ENCODE assay signal across 19 cellular contexts in genomic region chr12:109089683-109090082, GRCh38. TPM values are rescaled to one million over a fixed set of nuclear protein-coding genes. Genes with fewer than 3 reads are reported as not detected.
DNase-seq lines count a peak whose midpoint lies in the region; ATAC-seq, FAIRE-seq and TF ChIP-seq lines count a peak whose summit lies in the region.
"Had no signal": no experiment of that assay in that cellular context is flagged by ENCODE, and none has a peak within 500 bp of the region (broad histone marks: within the 10 kb centered on the region; RNA-seq: fewer than 3 reads in every experiment).

No MANE protein-coding gene starts in this region.

- DNase-seq in CD8-positive, alpha-beta T cell = no peak
- peak; percentile 12 for DNase-seq in H9
- DNase-seq in naive thymus-derived CD4-positive, alpha-beta T cell = no peak
- DNase-seq in uterus = no peak
- no peak for DNase-seq in NCI-H774 (lab: John Stamatoyannopoulos, UW)
- no peak for DNase-seq in urothelium cell line (ENCODE audit: low spot score)
- DNase-seq: ACHN; C1 segment of cervical spinal cord; COR-L47; GDM1; Kasumi-1; NCI-H1105; NCI-H2081; NK-92 treated with Interleukin-12 subunit alpha and Interleukin-12 subunit beta, amount 100 ng/mL, for 24 hours; OCI-M1; SHP77 treated with DMSO at 0.1 percent for 48 hours; SK-N-SH had no signal

- no peak overlapping the region for H3K27ac ChIP-seq in CD8-positive, alpha-beta T cell (ENCODE audit: low read depth, low read length)
- no peak overlapping the region for H3K27ac ChIP-seq in H9 (ENCODE audit: insufficient read length, low read depth, low read length)
- peak overlapping the region; percentile 66; the same call in 1 of the 2 replicates for H3K27ac ChIP-seq in VCaP
- H3K27ac ChIP-seq in naive thymus-derived CD4-positive, alpha-beta T cell (ENCODE audit: low read depth, low read length) = no peak overlapping the region
- H3K27ac ChIP-seq in uterus = no peak overlapping the region

- no peak for TF ChIP-seq POLR2A in uterus (IDR thresholded peaks at IDR 0.05)

- no peak overlapping the region for H4K5ac ChIP-seq in H9 (ENCODE audit: insufficient read length, low read depth, low read length)

- H3K23ac ChIP-seq in H9 (ENCODE audit: insufficient read length, low read depth, low read length) = no peak overlapping the region

- H3K27ac Mint-ChIP-seq in CD8-positive, alpha-beta T cell = peak overlapping the region; percentile 45
- peak overlapping the region in 1 of 3 experiments; percentile 11; a peak in 1 of 7 replicates for H3K27ac Mint-ChIP-seq in H9
- H3K27ac Mint-ChIP-seq in naive thymus-derived CD4-positive, alpha-beta T cell = peak overlapping the region in 6 of 9 donors; percentile 8 to 95 (median 33)

- H4K91ac ChIP-seq in H9 (ENCODE audit: insufficient read length, low read depth, low read length) = no peak overlapping the region

- no peak for TF ChIP-seq CTCF in CD8-positive, alpha-beta T cell (IDR thresholded peaks at IDR 0.05)
- no peak for TF ChIP-seq CTCF in H9 (conservative IDR thresholded peaks at IDR 0.05)
- no peak for TF ChIP-seq CTCF in VCaP (conservative IDR thresholded peaks at IDR 0.05)
- no peak for TF ChIP-seq CTCF in uterus (IDR thresholded peaks at IDR 0.05)

- CTCF ChIA-PET in CD8-positive, alpha-beta T cell (lab: Charles Lee) = no interaction called here
- CTCF ChIA-PET in naive thymus-derived CD4-positive, alpha-beta T cell (lab: Charles Lee) = interaction anchor here (0.8 kb wide), 1 partner anchor 453 kb away, joined by 3 read pairs; no protein-coding TSS in a partner anchor

- no peaks in the 10 kb centered on the region for H3K27me3 ChIP-seq in CD8-positive, alpha-beta T cell (ENCODE audit: insufficient read depth, low read length)
- H3K27me3 ChIP-seq in H9 (ENCODE audit: insufficient read depth, low read length) = no peaks in the 10 kb centered on the region
- no peaks in the 10 kb centered on the region for H3K27me3 ChIP-seq in naive thymus-derived CD4-positive, alpha-beta T cell (ENCODE audit: control insufficient read depth in 2 of 2, insufficient read depth in 2 of 2, low read length in 2 of 2)
- no peaks in the 10 kb centered on the region for H3K27me3 ChIP-seq in uterus

- FAIRE-seq in urothelium cell line (lab: Jason Lieb, UNC) = no peak

- no peak overlapping the region for H3T11ph ChIP-seq in H9 (ENCODE audit: low read length)

- no peak overlapping the region for H3K4me3 Mint-ChIP-seq in CD8-positive, alpha-beta T cell
- no peak overlapping the region for H3K4me3 Mint-ChIP-seq in H9
- H3K4me3 Mint-ChIP-seq in naive thymus-derived CD4-positive, alpha-beta T cell = peak overlapping the region in 1 of 10 donors; percentile 20

- H3K79me2 ChIP-seq in H9 (ENCODE audit: insufficient read depth, low read length) = no peaks in the 10 kb centered on the region

- peaks cover 21% of the 10 kb centered on the region for H3K4me1 ChIP-seq in CD8-positive, alpha-beta T cell (ENCODE audit: insufficient read depth, low read length)
- H3K4me1 ChIP-seq in H9 (ENCODE audit: insufficient read depth, low read length) (no peaks in the 10 kb centered on the region), uterus (peaks cover 6 to 10% of the 10 kb centered on the region in 2 donors)
- peaks cover 18% of the 10 kb centered on the region in 2 donors for H3K4me1 ChIP-seq in naive thymus-derived CD4-positive, alpha-beta T cell (ENCODE audit: control insufficient read depth in 2 of 2, insufficient read depth in 2 of 2, low read length in 2 of 2)

- no peak overlapping the region for H2BK20ac ChIP-seq in H9 (ENCODE audit: low read depth, low read length, poor library complexity, severe bottlenecking)

- no peaks in the 10 kb centered on the region for H3K27me3 Mint-ChIP-seq in CD8-positive, alpha-beta T cell (ENCODE audit: low read depth)
- H3K27me3 Mint-ChIP-seq in H9 (ENCODE audit: low read depth) = peaks cover 14% of the 10 kb centered on the region
- H3K27me3 Mint-ChIP-seq in naive thymus-derived CD4-positive, alpha-beta T cell = no peaks in the 10 kb centered on the region

- H3K9me3 ChIP-seq in CD8-positive, alpha-beta T cell (ENCODE audit: low read length) = no peaks in the 10 kb centered on the region
- no peaks in the 10 kb centered on the region for H3K9me3 ChIP-seq in H9 (ENCODE audit: control insufficient read depth, low read depth, low read length)
- H3K9me3 ChIP-seq in naive thymus-derived CD4-positive, alpha-beta T cell (ENCODE audit: control insufficient read depth in 2 of 3, low read length in 3 of 3) = no peaks in the 10 kb centered on the region
- no peaks in the 10 kb centered on the region for H3K9me3 ChIP-seq in uterus
- H3K9me3 ChIP-seq: HAP-1, SK-N-SH had no signal

- no peak overlapping the region for H3K18ac ChIP-seq in H9 (ENCODE audit: insufficient read length, low read depth, low read length)

- peaks cover 60% of the 10 kb centered on the region for H3K36me3 Mint-ChIP-seq in CD8-positive, alpha-beta T cell
- H3K36me3 Mint-ChIP-seq in H9 (ENCODE audit: insufficient read depth in 1 of 3, low read depth in 3 of 3) = peaks cover 12 to 54% (median 47%) of the 10 kb centered on the region in 3 experiments
- peaks cover 0 to 15% (median 4%) of the 10 kb centered on the region in 5 donors for H3K36me3 Mint-ChIP-seq in naive thymus-derived CD4-positive, alpha-beta T cell

- no peak overlapping the region for H3K4me2 ChIP-seq in H9 (ENCODE audit: insufficient read depth, insufficient read length, low read length)
- H3K4me2 ChIP-seq: SK-N-SH had no signal

- POLR2A ChIA-PET in CD8-positive, alpha-beta T cell (lab: Charles Lee) = no interaction called here
- POLR2A ChIA-PET in naive thymus-derived CD4-positive, alpha-beta T cell (lab: Charles Lee) = interaction anchor here (0.7 kb wide), 1 partner anchor 454 kb away, joined by 6 read pairs; no protein-coding TSS in a partner anchor

- no peak overlapping the region for H3K4ac ChIP-seq in H9 (ENCODE audit: low read depth, low read length)

- WGBS in H9 (ENCODE audit: extremely low coverage, insufficient read length, low lambda C conversion rate) = no CpG with 5 or more reads among the region's 7 CpGs

- no peak overlapping the region for H2AFZ ChIP-seq in H9 (ENCODE audit: low read length)

- H3K4me3 ChIP-seq in CD8-positive, alpha-beta T cell (ENCODE audit: low read depth, low read length) = no peak overlapping the region
- no peak overlapping the region for H3K4me3 ChIP-seq in naive thymus-derived CD4-positive, alpha-beta T cell (ENCODE audit: low read length)
- no peak overlapping the region for H3K4me3 ChIP-seq in uterus
- H3K4me3 ChIP-seq: HAP-1 had no signal

- no peak overlapping the region for H2BK15ac ChIP-seq in H9 (ENCODE audit: low read depth, low read length)

- ATAC-seq in CD8-positive, alpha-beta T cell = no peak
- no peak for ATAC-seq in naive thymus-derived CD4-positive, alpha-beta T cell

- H2BK120ac ChIP-seq in H9 (ENCODE audit: low read depth, low read length, poor library complexity, severe bottlenecking) = no peak overlapping the region

- H3K23me2 ChIP-seq in H9 (ENCODE audit: insufficient read length, low read depth, low read length, poor library complexity, severe bottlenecking) = peaks cover 6% of the 10 kb centered on the region

- intact Hi-C loops in CD8-positive, alpha-beta T cell (cut with DNase I, micrococcal nuclease) = loop anchor here (5.0 to 10.0 kb wide), 6 partner anchors 357 to 1327 kb away; partner anchors contain the start of genes ANKRD13A (in 2 of the 2), GIT2 (in 2 of the 2), CORO1C (in 1 of the 2) and FAM222A (in 1 of the 2)
- intact Hi-C loops in naive thymus-derived CD4-positive, alpha-beta T cell (cut with micrococcal nuclease) = loop anchor here (5.0 to 10.0 kb wide), 3 partner anchors 235 to 1525 kb away; partner anchors contain the start of genes SSH1 (in 1 of the 2) and TCTN1 (in 1 of the 2)
- intact Hi-C loops in uterus (cut with DNase I; ENCODE audit: low total_unique reads) = loop anchor here (10.0 kb wide), 1 partner anchor 525 kb away; the partner anchor contains the start of genes ISCU and SART3

- no peaks in the 10 kb centered on the region for H3K79me1 ChIP-seq in H9 (ENCODE audit: insufficient read depth, low read depth, low read length, poor library complexity, severe bottlenecking)

- peaks cover 25% of the 10 kb centered on the region for H3K36me3 ChIP-seq in CD8-positive, alpha-beta T cell (ENCODE audit: insufficient read depth, low read length)
- H3K36me3 ChIP-seq in naive thymus-derived CD4-positive, alpha-beta T cell (ENCODE audit: control insufficient read depth in 2 of 3, insufficient read depth in 3 of 3, low read length in 3 of 3) = peaks cover 0 to 57% (median 0%) of the 10 kb centered on the region in 3 experiments
- no peaks in the 10 kb centered on the region for H3K36me3 ChIP-seq in uterus

- H3K56ac ChIP-seq in H9 (ENCODE audit: insufficient read length, low read depth, low read length) = no peak overlapping the region

- no peak overlapping the region for H3K9ac ChIP-seq in H9 (ENCODE audit: extremely low read depth, insufficient read length, low read length)
- H3K9ac ChIP-seq: SK-N-SH had no signal

- no peak overlapping the region for H2BK5ac ChIP-seq in H9 (ENCODE audit: insufficient read length, low read length)

- no peak overlapping the region for H2AK5ac ChIP-seq in H9 (ENCODE audit: insufficient read length, low read length)

- no peak overlapping the region for H2BK12ac ChIP-seq in H9 (ENCODE audit: insufficient read length, low read depth, low read length)

- no peaks in the 10 kb centered on the region for H4K20me1 ChIP-seq in H9 (ENCODE audit: control insufficient read depth, insufficient read depth, insufficient read length)

- H3K4me1 Mint-ChIP-seq in CD8-positive, alpha-beta T cell (ENCODE audit: low read depth) = peaks cover 37% of the 10 kb centered on the region
- H3K4me1 Mint-ChIP-seq in H9 = peaks cover 10 to 19% of the 10 kb centered on the region in 2 experiments; a peak in 2 of 4 replicates
- H3K4me1 Mint-ChIP-seq in naive thymus-derived CD4-positive, alpha-beta T cell = peaks cover 21 to 37% (median 34%) of the 10 kb centered on the region in 7 donors

- H3K9me3 Mint-ChIP-seq in CD8-positive, alpha-beta T cell = no peaks in the 10 kb centered on the region
- H3K9me3 Mint-ChIP-seq in H9 = no peaks in the 10 kb centered on the region
- peaks cover 0 to 1% (median 0%) of the 10 kb centered on the region in 11 donors for H3K9me3 Mint-ChIP-seq in naive thymus-derived CD4-positive, alpha-beta T cell

- no peak overlapping the region for H4K8ac ChIP-seq in H9 (replicated peaks; ENCODE audit: insufficient read length, low read depth, low read length)

- H3K14ac ChIP-seq in H9 (ENCODE audit: insufficient read depth, low read length) = no peak overlapping the region

RNA-seq across cellular contexts. Expression of gene ALKBH2, which starts 3.6 kb away (rescaled TPM):
- total RNA-seq in CD8-positive, alpha-beta T cell = 10 to 100 TPM in 1 of 2 experiments, 1 to 10 TPM in 1; 9.8 to 12.8 TPM
- total RNA-seq in H9 (2021) (23.7 and 24.4 TPM in 2 replicates), uterus (10 to 100 TPM in 3 of 4 donors, 1 to 10 TPM in 1; 2.1 to 26.5 (median 19.1) TPM)
- 10 to 100 TPM; 13.2 to 21.4 (median 17.6) TPM for total RNA-seq in naive thymus-derived CD4-positive, alpha-beta T cell
- polyA plus RNA-seq in naive thymus-derived CD4-positive, alpha-beta T cell = 10 to 100 TPM; 18.0 to 23.2 TPM

RNA-seq across cellular contexts. Expression of gene UNG, which starts 7.7 kb away (rescaled TPM):
- 1 to 10 TPM; 4.5 to 4.7 TPM for total RNA-seq in CD8-positive, alpha-beta T cell
- total RNA-seq in H9 (2021) (188 and 195 TPM in 2 replicates), uterus (10 to 100 TPM; 21.6 to 32.7 (median 27.9) TPM)
- total RNA-seq in naive thymus-derived CD4-positive, alpha-beta T cell = 10 to 100 TPM in 3 of 5 experiments, 1 to 10 TPM in 2; 7.7 to 54.8 (median 13.6) TPM
- polyA plus RNA-seq in naive thymus-derived CD4-positive, alpha-beta T cell = 10 to 100 TPM; 21.9 to 34.7 TPM

RNA-seq across cellular contexts. Expression of gene ACACB, which starts 26.7 kb away (rescaled TPM):
- total RNA-seq in CD8-positive, alpha-beta T cell = 10 to 100 TPM; 20.2 to 23.4 TPM
- total RNA-seq in H9 (2021) = 14.2 and 17.3 TPM in 2 replicates
- total RNA-seq in naive thymus-derived CD4-positive, alpha-beta T cell = 10 to 100 TPM in 4 of 5 experiments, 1 to 10 TPM in 1; 8.8 to 58.3 (median 40.8) TPM
- 1 to 10 TPM; 3.8 to 4.5 TPM for polyA plus RNA-seq in naive thymus-derived CD4-positive, alpha-beta T cell
- total RNA-seq in uterus = 100 to 1,000 TPM in 2 of 4 donors, 10 to 100 TPM in 2; 22.0 to 137 (median 97.2) TPM

RNA-seq across cellular contexts. Expression of gene USP30, which starts 37.3 kb away (rescaled TPM):
- 10 to 100 TPM; 28.2 to 33.1 TPM for total RNA-seq in CD8-positive, alpha-beta T cell
- total RNA-seq in H9 (2021) = 6.3 and 7.8 TPM in 2 replicates
- 10 to 100 TPM in 4 of 5 experiments, 1 to 10 TPM in 1; 7.8 to 15.7 (median 12.9) TPM for total RNA-seq in naive thymus-derived CD4-positive, alpha-beta T cell
- 10 to 100 TPM; 11.0 to 15.7 TPM for polyA plus RNA-seq in naive thymus-derived CD4-positive, alpha-beta T cell
- total RNA-seq in uterus = 10 to 100 TPM in 3 of 4 donors, 1 to 10 TPM in 1; 4.1 to 20.2 (median 14.9) TPM
